8 cellular contexts compared by ENCODE assay signal in genomic region chr6:27126815-27127537, GRCh38.
DNase-seq lines count a peak whose midpoint lies in the region; ATAC-seq and TF ChIP-seq lines count a peak whose summit lies in the region.

No MANE protein-coding gene starts in this region.

- ATAC-seq in WTC11 = peak; percentile 81

- CTCF ChIA-PET in WTC11 (lab: Charles Lee) = interaction anchor here (0.7 to 1.6 kb wide), 28 partner anchors 10 to 669 kb away, joined by 3 to 11 read pairs (median 4); partner anchors contain the start of genes ABT1 and ZNF184

- H3K4me3 ChIP-seq in GM12864 (ENCODE audit: low read depth, low read length) = peak overlapping the region; percentile 53

- H3K4me3 Mint-ChIP-seq in HFFc6 (peak overlapping the region; percentile 89), WTC11 (peak overlapping the region; percentile 73)

- H3K27ac ChIP-seq in caudate nucleus (ENCODE audit: low read depth, low read length) = peak overlapping the region; percentile 4

- H3K9me3 Mint-ChIP-seq in HFFc6 = no peaks in the 10 kb centered on the region
- no peaks in the 10 kb centered on the region for H3K9me3 Mint-ChIP-seq in WTC11

- H3K4me1 Mint-ChIP-seq in HFFc6 (ENCODE audit: low read depth) = peaks cover 44% of the 10 kb centered on the region
- H3K4me1 Mint-ChIP-seq in WTC11 = peaks cover 39% of the 10 kb centered on the region

- DNase-seq in GM12864 (ENCODE audit: low read depth) (peak; percentile 70), HFFc6 (peak; percentile 89), NCI-H1105 treated with DMSO at 0.1 percent for 48 hours (lab: John Stamatoyannopoulos, UW) (peak; percentile 60), WTC11 (ENCODE audit: low spot score) (peak; percentile 86), caudate nucleus (lab: John Stamatoyannopoulos, UW) (peak in 51 of 61 donors; percentile 1 to 69 (median 33)), kidney tubule cell (ENCODE audit: low spot score) (peak; percentile 89), NCI-H128 (lab: John Stamatoyannopoulos, UW; ENCODE audit: unreplicated experiment) (no peak)
- peak; percentile 58 to 79 for DNase-seq in stimulated activated CD4-positive, alpha-beta T cell treated with anti-CD3 and anti-CD28 coated beads, Interleukin-1b, Interleukin-23, amount 100 ng/mL, for 4 hours (ENCODE audit: low read depth in 2 of 2)

- TF ChIP-seq CTCF in GM12864 (IDR thresholded peaks at IDR 0.05; ENCODE audit: low read depth, low read length, missing control alignments) (peak; percentile 72), HFFc6 (IDR thresholded peaks at IDR 0.05) (peak; percentile 91), WTC11 (IDR thresholded peaks at IDR 0.05) (peak; percentile 34; the same call in 1 of the 2 replicates)

- POLR2A ChIA-PET in WTC11 (lab: Charles Lee) = interaction anchor here (0.5 to 2.0 kb wide), 8 partner anchors 12 to 767 kb away, joined by 3 to 12 read pairs (median 4); a partner anchor contains a TSS

- H3K36me3 Mint-ChIP-seq in HFFc6 (ENCODE audit: low read depth) = peaks cover 4% of the 10 kb centered on the region; the same call in 1 of the 2 replicates
- H3K36me3 Mint-ChIP-seq in WTC11 = peaks cover 8% of the 10 kb centered on the region

- no peaks in the 10 kb centered on the region for H3K27me3 Mint-ChIP-seq in HFFc6 (ENCODE audit: insufficient read depth)
- no peaks in the 10 kb centered on the region for H3K27me3 Mint-ChIP-seq in WTC11 (ENCODE audit: low read depth)

- H3K27ac Mint-ChIP-seq in HFFc6 = peak overlapping the region; percentile 91
- H3K27ac Mint-ChIP-seq in WTC11 = no peak overlapping the region

TF ChIP-seq in WTC11, 78 proteins besides CTCF, POLR2A, EP300 and RAD21:
- TF ChIP-seq SOX15 (CRISPR knock-in tag; IDR thresholded peaks at IDR 0.05) = no peak
- TF ChIP-seq ZNF232 (CRISPR knock-in tag; IDR thresholded peaks at IDR 0.05) = no peak
- TF ChIP-seq ESRRA (CRISPR knock-in tag; IDR thresholded peaks at IDR 0.05; ENCODE audit: borderline replicate concordance) = no peak
- TF ChIP-seq GABPB1 (CRISPR knock-in tag; IDR thresholded peaks at IDR 0.05) = peak; percentile 36; the same call in 1 of the 2 replicates
- TF ChIP-seq SP1 (CRISPR knock-in tag; conservative IDR thresholded peaks at IDR 0.05) = no peak

Comparison
In these comparisons a context has a peak if more than half of its experiments do, and no peak if none do; other contexts are left out.
1. CTCF ChIP-seq: peak in every context shown above with its lines; median percentile 91 in HFFc6; 72 in GM12864; 34 in WTC11.